ENCODE assay signal across 1 cellular context in genomic region chr3:155038203-155038554, GRCh38.
TF ChIP-seq lines count a peak whose summit lies in the region.

No MANE protein-coding gene starts in this region.

TF ChIP-seq in H1, 55 proteins besides CTCF, POLR2A, EP300 and RAD21:
- TF ChIP-seq, protein P1, sequence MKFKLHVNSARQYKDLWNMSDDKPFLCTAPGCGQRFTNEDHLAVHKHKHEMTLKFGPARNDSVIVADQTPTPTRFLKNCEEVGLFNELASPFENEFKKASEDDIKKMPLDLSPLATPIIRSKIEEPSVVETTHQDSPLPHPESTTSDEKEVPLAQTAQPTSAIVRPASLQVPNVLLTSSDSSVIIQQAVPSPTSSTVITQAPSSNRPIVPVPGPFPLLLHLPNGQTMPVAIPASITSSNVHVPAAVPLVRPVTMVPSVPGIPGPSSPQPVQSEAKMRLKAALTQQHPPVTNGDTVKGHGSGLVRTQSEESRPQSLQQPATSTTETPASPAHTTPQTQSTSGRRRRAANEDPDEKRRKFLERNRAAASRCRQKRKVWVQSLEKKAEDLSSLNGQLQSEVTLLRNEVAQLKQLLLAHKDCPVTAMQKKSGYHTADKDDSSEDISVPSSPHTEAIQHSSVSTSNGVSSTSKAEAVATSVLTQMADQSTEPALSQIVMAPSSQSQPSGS (IDR thresholded peaks at IDR 0.05; ENCODE audit: low read length), result no peak
- TF ChIP-seq CBX5 (IDR thresholded peaks at IDR 0.05; ENCODE audit: low read depth, low read length) (no peak), TBP (IDR thresholded peaks at IDR 0.05; ENCODE audit: low read depth, low read length) (no peak), PHF8 (conservative IDR thresholded peaks at IDR 0.05; ENCODE audit: low read depth, low read length) (no peak), BCL11A (IDR thresholded peaks at IDR 0.05; ENCODE audit: low read depth in 2 of 2, low read length in 2 of 2) (no peak)
TF ChIP-seq in H1: peak in this region for 0.
